ENCODE assay signal across 3 cellular contexts in the genomic region with DNA sequence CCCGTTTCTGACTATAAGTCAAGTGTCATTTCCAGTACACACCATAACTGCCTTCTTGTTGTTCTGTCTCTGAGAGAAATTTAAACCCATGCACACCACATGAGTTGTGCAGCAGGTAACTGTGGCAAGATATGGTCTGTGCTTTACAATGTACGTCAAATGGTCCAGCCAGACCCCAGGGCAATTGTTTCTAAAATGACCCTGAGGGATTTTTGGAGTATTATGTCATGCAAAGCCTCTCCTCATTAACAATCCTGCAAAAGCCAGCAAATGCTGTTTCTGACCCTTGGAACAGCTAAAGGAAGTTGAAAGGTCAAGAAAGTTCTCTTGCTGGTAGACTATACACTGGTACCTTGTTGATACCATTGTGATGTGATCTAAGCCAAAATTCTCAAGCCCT.
TF ChIP-seq lines count a peak whose summit lies in the region.

No MANE protein-coding gene starts in this region.

TF ChIP-seq in liver, 16 proteins besides CTCF, POLR2A, EP300 and RAD21:
- TF ChIP-seq HNF4A (conservative IDR thresholded peaks at IDR 0.05) (no peak), NR2F2 (IDR thresholded peaks at IDR 0.05) (peak; percentile 59), RXRA (IDR thresholded peaks at IDR 0.05) (peak in 1 of 2 donors; percentile 33)
- TF ChIP-seq, protein P1, sequence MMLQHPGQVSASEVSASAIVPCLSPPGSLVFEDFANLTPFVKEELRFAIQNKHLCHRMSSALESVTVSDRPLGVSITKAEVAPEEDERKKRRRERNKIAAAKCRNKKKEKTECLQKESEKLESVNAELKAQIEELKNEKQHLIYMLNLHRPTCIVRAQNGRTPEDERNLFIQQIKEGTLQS (IDR thresholded peaks at IDR 0.05) = no peak

TF ChIP-seq in HepG2, 621 proteins besides CTCF, POLR2A, EP300 and RAD21:
- no peak for TF ChIP-seq FOXK1 (CRISPR knock-in tag; IDR thresholded peaks at IDR 0.05; ENCODE audit: borderline replicate concordance, low read depth)
- no peak for TF ChIP-seq MTF2 (CRISPR knock-in tag; IDR thresholded peaks at IDR 0.05; ENCODE audit: borderline replicate concordance)
- no peak for TF ChIP-seq STAT5B (CRISPR knock-in tag; IDR thresholded peaks at IDR 0.05)
- TF ChIP-seq ISL2 (CRISPR knock-in tag; IDR thresholded peaks at IDR 0.05) = no peak
- TF ChIP-seq TCF12 (IDR thresholded peaks at IDR 0.05) = no peak
- TF ChIP-seq TCF12 (CRISPR knock-in tag; IDR thresholded peaks at IDR 0.05) = no peak
- TF ChIP-seq, protein P2, sequence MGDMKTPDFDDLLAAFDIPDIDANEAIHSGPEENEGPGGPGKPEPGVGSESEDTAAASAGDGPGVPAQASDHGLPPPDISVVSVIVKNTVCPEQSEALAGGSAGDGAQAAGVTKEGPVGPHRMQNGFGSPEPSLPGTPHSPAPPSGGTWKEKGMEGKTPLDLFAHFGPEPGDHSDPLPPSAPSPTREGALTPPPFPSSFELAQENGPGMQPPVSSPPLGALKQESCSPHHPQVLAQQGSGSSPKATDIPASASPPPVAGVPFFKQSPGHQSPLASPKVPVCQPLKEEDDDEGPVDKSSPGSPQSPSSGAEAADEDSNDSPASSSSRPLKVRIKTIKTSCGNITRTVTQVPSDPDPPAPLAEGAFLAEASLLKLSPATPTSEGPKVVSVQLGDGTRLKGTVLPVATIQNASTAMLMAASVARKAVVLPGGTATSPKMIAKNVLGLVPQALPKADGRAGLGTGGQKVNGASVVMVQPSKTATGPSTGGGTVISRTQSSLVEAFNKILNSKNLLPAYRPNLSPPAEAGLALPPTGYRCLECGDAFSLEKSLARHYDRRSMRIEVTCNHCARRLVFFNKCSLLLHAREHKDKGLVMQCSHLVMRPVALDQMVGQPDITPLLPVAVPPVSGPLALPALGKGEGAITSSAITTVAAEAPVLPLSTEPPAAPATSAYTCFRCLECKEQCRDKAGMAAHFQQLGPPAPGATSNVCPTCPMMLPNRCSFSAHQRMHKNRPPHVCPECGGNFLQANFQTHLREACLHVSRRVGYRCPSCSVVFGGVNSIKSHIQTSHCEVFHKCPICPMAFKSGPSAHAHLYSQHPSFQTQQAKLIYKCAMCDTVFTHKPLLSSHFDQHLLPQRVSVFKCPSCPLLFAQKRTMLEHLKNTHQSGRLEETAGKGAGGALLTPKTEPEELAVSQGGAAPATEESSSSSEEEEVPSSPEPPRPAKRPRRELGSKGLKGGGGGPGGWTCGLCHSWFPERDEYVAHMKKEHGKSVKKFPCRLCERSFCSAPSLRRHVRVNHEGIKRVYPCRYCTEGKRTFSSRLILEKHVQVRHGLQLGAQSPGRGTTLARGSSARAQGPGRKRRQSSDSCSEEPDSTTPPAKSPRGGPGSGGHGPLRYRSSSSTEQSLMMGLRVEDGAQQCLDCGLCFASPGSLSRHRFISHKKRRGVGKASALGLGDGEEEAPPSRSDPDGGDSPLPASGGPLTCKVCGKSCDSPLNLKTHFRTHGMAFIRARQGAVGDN (CRISPR knock-in tag; IDR thresholded peaks at IDR 0.05) = no peak
- TF ChIP-seq EZH2 (conservative IDR thresholded peaks at IDR 0.05; ENCODE audit: low read depth, low read length) = no peak
- TF ChIP-seq, protein P3, sequence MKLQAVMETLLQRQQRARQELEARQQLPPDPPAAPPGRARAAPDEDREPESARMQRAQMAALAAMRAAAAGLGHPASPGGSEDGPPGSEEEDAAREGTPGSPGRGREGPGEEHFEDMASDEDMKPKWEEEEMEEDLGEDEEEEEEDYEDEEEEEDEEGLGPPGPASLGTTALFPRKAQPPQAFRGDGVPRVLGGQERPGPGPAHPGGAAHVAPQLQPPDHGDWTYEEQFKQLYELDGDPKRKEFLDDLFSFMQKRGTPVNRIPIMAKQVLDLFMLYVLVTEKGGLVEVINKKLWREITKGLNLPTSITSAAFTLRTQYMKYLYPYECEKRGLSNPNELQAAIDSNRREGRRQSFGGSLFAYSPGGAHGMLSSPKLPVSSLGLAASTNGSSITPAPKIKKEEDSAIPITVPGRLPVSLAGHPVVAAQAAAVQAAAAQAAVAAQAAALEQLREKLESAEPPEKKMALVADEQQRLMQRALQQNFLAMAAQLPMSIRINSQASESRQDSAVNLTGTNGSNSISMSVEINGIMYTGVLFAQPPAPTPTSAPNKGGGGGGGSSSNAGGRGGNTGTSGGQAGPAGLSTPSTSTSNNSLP (IDR thresholded peaks at IDR 0.05; ENCODE audit: low read depth, low read length) = no peak
- TF ChIP-seq KLF15 (CRISPR knock-in tag; IDR thresholded peaks at IDR 0.05; ENCODE audit: borderline replicate concordance) = no peak
- TF ChIP-seq ZBTB7B (CRISPR knock-in tag; IDR thresholded peaks at IDR 0.05) = no peak
- TF ChIP-seq GABPA (IDR thresholded peaks at IDR 0.05; ENCODE audit: low read depth, low read length) = no peak
- TF ChIP-seq GABPA (CRISPR knock-in tag; IDR thresholded peaks at IDR 0.05; ENCODE audit: low read depth) = no peak
- TF ChIP-seq ZFYVE20 (CRISPR knock-in tag; IDR thresholded peaks at IDR 0.05; ENCODE audit: borderline replicate concordance, low read depth) = no peak
- TF ChIP-seq ZNF333 (CRISPR knock-in tag; IDR thresholded peaks at IDR 0.05; ENCODE audit: borderline replicate concordance) = no peak
- no peak for TF ChIP-seq ZNF543 (CRISPR knock-in tag; IDR thresholded peaks at IDR 0.05)
- TF ChIP-seq SAFB2 (CRISPR knock-in tag; IDR thresholded peaks at IDR 0.05; ENCODE audit: borderline replicate concordance, low read depth) = no peak
- no peak for TF ChIP-seq ARHGAP35 (CRISPR knock-in tag; IDR thresholded peaks at IDR 0.05; ENCODE audit: borderline replicate concordance)
- no peak for TF ChIP-seq PAX8 (CRISPR knock-in tag; IDR thresholded peaks at IDR 0.05; ENCODE audit: borderline replicate concordance)
- TF ChIP-seq, protein P4, sequence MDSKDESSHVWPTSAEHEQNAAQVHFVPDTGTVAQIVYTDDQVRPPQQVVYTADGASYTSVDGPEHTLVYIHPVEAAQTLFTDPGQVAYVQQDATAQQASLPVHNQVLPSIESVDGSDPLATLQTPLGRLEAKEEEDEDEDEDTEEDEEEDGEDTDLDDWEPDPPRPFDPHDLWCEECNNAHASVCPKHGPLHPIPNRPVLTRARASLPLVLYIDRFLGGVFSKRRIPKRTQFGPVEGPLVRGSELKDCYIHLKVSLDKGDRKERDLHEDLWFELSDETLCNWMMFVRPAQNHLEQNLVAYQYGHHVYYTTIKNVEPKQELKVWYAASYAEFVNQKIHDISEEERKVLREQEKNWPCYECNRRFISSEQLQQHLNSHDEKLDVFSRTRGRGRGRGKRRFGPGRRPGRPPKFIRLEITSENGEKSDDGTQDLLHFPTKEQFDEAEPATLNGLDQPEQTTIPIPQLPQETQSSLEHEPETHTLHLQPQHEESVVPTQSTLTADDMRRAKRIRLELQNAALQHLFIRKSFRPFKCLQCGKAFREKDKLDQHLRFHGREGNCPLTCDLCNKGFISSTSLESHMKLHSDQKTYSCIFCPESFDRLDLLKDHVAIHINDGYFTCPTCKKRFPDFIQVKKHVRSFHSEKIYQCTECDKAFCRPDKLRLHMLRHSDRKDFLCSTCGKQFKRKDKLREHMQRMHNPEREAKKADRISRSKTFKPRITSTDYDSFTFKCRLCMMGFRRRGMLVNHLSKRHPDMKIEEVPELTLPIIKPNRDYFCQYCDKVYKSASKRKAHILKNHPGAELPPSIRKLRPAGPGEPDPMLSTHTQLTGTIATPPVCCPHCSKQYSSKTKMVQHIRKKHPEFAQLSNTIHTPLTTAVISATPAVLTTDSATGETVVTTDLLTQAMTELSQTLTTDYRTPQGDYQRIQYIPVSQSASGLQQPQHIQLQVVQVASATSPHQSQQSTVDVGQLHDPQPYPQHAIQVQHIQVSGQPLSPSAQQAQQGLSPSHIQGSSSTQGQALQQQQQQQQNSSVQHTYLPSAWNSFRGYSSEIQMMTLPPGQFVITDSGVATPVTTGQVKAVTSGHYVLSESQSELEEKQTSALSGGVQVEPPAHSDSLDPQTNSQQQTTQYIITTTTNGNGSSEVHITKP (CRISPR knock-in tag; IDR thresholded peaks at IDR 0.05; ENCODE audit: low read depth) = no peak
TF ChIP-seq in HepG2: peak in this region for 0.

TF ChIP-seq in endothelial cell of umbilical vein, 7 proteins besides CTCF, POLR2A, EP300 and RAD21:
- no peak for TF ChIP-seq GATA2 (IDR thresholded peaks at IDR 0.05; ENCODE audit: insufficient read depth, insufficient read length, low read depth, low read length)
- TF ChIP-seq, protein P5, sequence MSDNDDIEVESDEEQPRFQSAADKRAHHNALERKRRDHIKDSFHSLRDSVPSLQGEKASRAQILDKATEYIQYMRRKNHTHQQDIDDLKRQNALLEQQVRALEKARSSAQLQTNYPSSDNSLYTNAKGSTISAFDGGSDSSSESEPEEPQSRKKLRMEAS (IDR thresholded peaks at IDR 0.05; ENCODE audit: insufficient read depth, insufficient read length) = no peak
- no peak for TF ChIP-seq JUN (IDR thresholded peaks at IDR 0.05; ENCODE audit: borderline replicate concordance, insufficient read depth, insufficient read length, low read depth)
- no peak for TF ChIP-seq MYC (IDR thresholded peaks at IDR 0.05; ENCODE audit: low read depth, low read length)
- TF ChIP-seq EZH2 (IDR thresholded peaks at IDR 0.05; ENCODE audit: borderline replicate concordance, low read depth, low read length, severe bottlenecking) = no peak
- TF ChIP-seq FOS (IDR thresholded peaks at IDR 0.05; ENCODE audit: borderline replicate concordance, insufficient read depth, low read length) = no peak
- TF ChIP-seq POLR2AphosphoS5 (IDR thresholded peaks at IDR 0.05; ENCODE audit: insufficient read depth, low read depth, low read length) = no peak
TF ChIP-seq in endothelial cell of umbilical vein: peak in this region for 0.
